8 cellular contexts compared by ENCODE assay signal in the genomic region with DNA sequence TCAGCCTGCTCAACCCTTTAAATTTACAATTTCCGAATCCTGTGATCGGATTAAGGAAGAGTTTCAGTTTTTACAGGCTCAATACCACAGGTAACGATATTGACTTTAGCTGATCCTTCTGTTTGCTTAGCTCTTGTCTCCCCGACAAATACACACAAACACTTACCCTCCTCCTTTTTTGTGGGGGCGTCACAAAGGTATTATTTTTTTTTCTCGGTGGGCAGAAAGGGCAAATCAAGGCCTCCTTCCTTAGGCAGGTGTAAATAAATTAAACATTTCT. TPM values are rescaled to one million over a fixed set of nuclear protein-coding genes. Genes with fewer than 3 reads are reported as not detected.
DNase-seq lines count a peak whose midpoint lies in the region; ATAC-seq and TF ChIP-seq lines count a peak whose summit lies in the region.

No MANE protein-coding gene starts in this region.

- POLR2A ChIA-PET in CD8-positive, alpha-beta T cell (lab: Charles Lee) = interaction anchor here (0.6 to 1.1 kb wide), 5 partner anchors 9 to 103 kb away, joined by 3 to 4 read pairs (median 3); no protein-coding TSS in a partner anchor

- H3K79me2 ChIP-seq in Karpas-422 (ENCODE audit: low read length) (peaks cover 60% of the 10 kb centered on the region), neural cell (replicated peaks; ENCODE audit: insufficient read depth, low read length) (peaks cover 57% of the 10 kb centered on the region)

- peak overlapping the region; percentile 82 for H3K9ac ChIP-seq in Karpas-422 (ENCODE audit: low read length)
- peak overlapping the region; percentile 81 to 94 for H3K9ac ChIP-seq in duodenal mucosa (ENCODE audit: low read depth in 1 of 2, low read length in 2 of 2)
- peak overlapping the region; percentile 83 for H3K9ac ChIP-seq in neural cell (ENCODE audit: low read length)

- no peaks in the 10 kb centered on the region for H3K27me3 ChIP-seq in CD8-positive, alpha-beta T cell (ENCODE audit: insufficient read depth, low read length)
- no peaks in the 10 kb centered on the region for H3K27me3 ChIP-seq in Karpas-422 (ENCODE audit: low read length)
- H3K27me3 ChIP-seq in duodenal mucosa (ENCODE audit: control insufficient read depth in 1 of 2, insufficient read depth in 2 of 2, low read length in 2 of 2) = peaks cover 4 to 9% of the 10 kb centered on the region in 2 donors
- no peaks in the 10 kb centered on the region for H3K27me3 ChIP-seq in neural cell (ENCODE audit: insufficient read depth, low read depth, low read length)

- H3K27ac ChIP-seq in CD8-positive, alpha-beta T cell (ENCODE audit: low read depth, low read length) = peak overlapping the region; percentile 92
- H3K27ac ChIP-seq in Karpas-422 (ENCODE audit: low read length) (peak overlapping the region; percentile 94), duodenal mucosa (ENCODE audit: low read depth, low read length) (no peak overlapping the region), neural cell (ENCODE audit: low read length) (peak overlapping the region; percentile 79)

- no peak for DNase-seq in CD8-positive, alpha-beta T cell
- peak; percentile 50 for DNase-seq in Karpas-422
- no peak for DNase-seq in SK-N-DZ (ENCODE audit: low spot score)
- DNase-seq in activated CD8-positive, alpha-beta memory T cell treated with anti-CD3 and anti-CD28 coated beads, Interleukin-2, amount 50 U/mL, for 4 hours = no peak
- DNase-seq in hippocampal formation (lab: John Stamatoyannopoulos, UW) = no peak

- H3K9me3 ChIP-seq in CD8-positive, alpha-beta T cell (ENCODE audit: low read length) = no peaks in the 10 kb centered on the region
- no peaks in the 10 kb centered on the region for H3K9me3 ChIP-seq in Karpas-422 (ENCODE audit: low read length)
- H3K9me3 ChIP-seq in duodenal mucosa (ENCODE audit: control insufficient read depth in 1 of 2, low read length in 2 of 2) = no peaks in the 10 kb centered on the region
- no peaks in the 10 kb centered on the region for H3K9me3 ChIP-seq in neural cell (ENCODE audit: low read length)

- intact Hi-C loops in CD8-positive, alpha-beta T cell (cut with DNase I, micrococcal nuclease) = loop anchor here (2.0 to 5.0 kb wide), 5 partner anchors 49 to 1276 kb away; a partner anchor contains a TSS

- H3K27me3 Mint-ChIP-seq in CD8-positive, alpha-beta T cell (ENCODE audit: low read depth) = no peaks in the 10 kb centered on the region

- peak overlapping the region; percentile 94 for H3K27ac Mint-ChIP-seq in CD8-positive, alpha-beta T cell

- peak overlapping the region; percentile 79 for H3K4me2 ChIP-seq in Karpas-422 (ENCODE audit: low read depth, low read length, poor library complexity, severe bottlenecking)
- H3K4me2 ChIP-seq in neural cell (ENCODE audit: low read length) = peak overlapping the region; percentile 93

- peak overlapping the region; percentile 89 for H3K4me3 Mint-ChIP-seq in CD8-positive, alpha-beta T cell

- peaks cover 4% of the 10 kb centered on the region for H3F3A ChIP-seq in neural cell (ENCODE audit: insufficient read depth, low read length, poor library complexity, severe bottlenecking)

- H3K4me3 ChIP-seq in CD8-positive, alpha-beta T cell (ENCODE audit: low read depth, low read length) = peak overlapping the region; percentile 56
- H3K4me3 ChIP-seq in Karpas-422 (ENCODE audit: low read length) (peak overlapping the region; percentile 70), duodenal mucosa (ENCODE audit: low read depth in 1 of 2, low read length in 2 of 2) (peak overlapping the region; percentile 80 to 96), neural cell (ENCODE audit: low read length) (peak overlapping the region; percentile 81)

- H3K9me2 ChIP-seq in Karpas-422 (replicated peaks; ENCODE audit: insufficient read depth, low read length) = no peaks in the 10 kb centered on the region
- H3K9me2 ChIP-seq in neural cell (ENCODE audit: insufficient read depth, low read length) = no peaks in the 10 kb centered on the region

- TF ChIP-seq CTCF in CD8-positive, alpha-beta T cell (IDR thresholded peaks at IDR 0.05) = no peak
- no peak for TF ChIP-seq CTCF in neural cell (IDR thresholded peaks at IDR 0.05; ENCODE audit: poor library complexity, severe bottlenecking)

- TF ChIP-seq EP300 in neural cell (conservative IDR thresholded peaks at IDR 0.05; ENCODE audit: poor library complexity, severe bottlenecking) = no peak

- CTCF ChIA-PET in CD8-positive, alpha-beta T cell (lab: Charles Lee) = no interaction called here

- no peaks in the 10 kb centered on the region for H4K20me1 ChIP-seq in Karpas-422 (ENCODE audit: insufficient read depth, low read depth, low read length)
- no peaks in the 10 kb centered on the region for H4K20me1 ChIP-seq in neural cell (ENCODE audit: insufficient read depth)

- peaks cover 51% of the 10 kb centered on the region for H3K4me1 Mint-ChIP-seq in CD8-positive, alpha-beta T cell (ENCODE audit: low read depth)

- H3K36me3 ChIP-seq in CD8-positive, alpha-beta T cell (ENCODE audit: insufficient read depth, low read length) = no peaks in the 10 kb centered on the region
- peaks cover 30% of the 10 kb centered on the region for H3K36me3 ChIP-seq in Karpas-422 (ENCODE audit: insufficient read depth, low read length)
- H3K36me3 ChIP-seq in duodenal mucosa (ENCODE audit: control insufficient read depth in 1 of 2, insufficient read depth in 2 of 2, low read length in 2 of 2) = no peaks in the 10 kb centered on the region
- peaks cover 7% of the 10 kb centered on the region for H3K36me3 ChIP-seq in neural cell (ENCODE audit: insufficient read depth, low read length)

- no peak overlapping the region for H2AFZ ChIP-seq in Karpas-422 (ENCODE audit: low read length)
- no peak overlapping the region for H2AFZ ChIP-seq in neural cell (ENCODE audit: low read depth, low read length)

- peaks cover 18% of the 10 kb centered on the region for H3K36me3 Mint-ChIP-seq in CD8-positive, alpha-beta T cell

- ATAC-seq in CD8-positive, alpha-beta T cell = no peak
- ATAC-seq in HG02798 (IDR thresholded peaks at IDR 0.05; ENCODE audit: poor library complexity, unreplicated experiment) = no peak

- TF ChIP-seq RAD21 in neural cell (conservative IDR thresholded peaks at IDR 0.05) = no peak

- peaks cover 43% of the 10 kb centered on the region for H3K4me1 ChIP-seq in CD8-positive, alpha-beta T cell (ENCODE audit: insufficient read depth, low read length)
- H3K4me1 ChIP-seq in Karpas-422 (ENCODE audit: low read length) (peaks cover 54% of the 10 kb centered on the region), duodenal mucosa (ENCODE audit: control insufficient read depth in 1 of 2, insufficient read depth in 2 of 2, low read length in 2 of 2) (peaks cover 0 to 11% of the 10 kb centered on the region in 2 donors)

- no peaks in the 10 kb centered on the region for H3K9me3 Mint-ChIP-seq in CD8-positive, alpha-beta T cell

TF ChIP-seq in neural cell, 6 proteins besides CTCF, POLR2A, EP300 and RAD21:
- no peak for TF ChIP-seq POLR2AphosphoS5 (IDR thresholded peaks at IDR 0.05)
- no peak for TF ChIP-seq TAF1 (IDR thresholded peaks at IDR 0.05; ENCODE audit: low read depth)
- no peak for TF ChIP-seq MXI1 (conservative IDR thresholded peaks at IDR 0.05; ENCODE audit: poor library complexity, severe bottlenecking)
- no peak for TF ChIP-seq SMC3 (conservative IDR thresholded peaks at IDR 0.05; ENCODE audit: poor library complexity)
- TF ChIP-seq EZH2 (IDR thresholded peaks at IDR 0.05; ENCODE audit: borderline replicate concordance, insufficient read depth, low read length, poor library complexity, severe bottlenecking) = no peak
- TF ChIP-seq, protein P1, sequence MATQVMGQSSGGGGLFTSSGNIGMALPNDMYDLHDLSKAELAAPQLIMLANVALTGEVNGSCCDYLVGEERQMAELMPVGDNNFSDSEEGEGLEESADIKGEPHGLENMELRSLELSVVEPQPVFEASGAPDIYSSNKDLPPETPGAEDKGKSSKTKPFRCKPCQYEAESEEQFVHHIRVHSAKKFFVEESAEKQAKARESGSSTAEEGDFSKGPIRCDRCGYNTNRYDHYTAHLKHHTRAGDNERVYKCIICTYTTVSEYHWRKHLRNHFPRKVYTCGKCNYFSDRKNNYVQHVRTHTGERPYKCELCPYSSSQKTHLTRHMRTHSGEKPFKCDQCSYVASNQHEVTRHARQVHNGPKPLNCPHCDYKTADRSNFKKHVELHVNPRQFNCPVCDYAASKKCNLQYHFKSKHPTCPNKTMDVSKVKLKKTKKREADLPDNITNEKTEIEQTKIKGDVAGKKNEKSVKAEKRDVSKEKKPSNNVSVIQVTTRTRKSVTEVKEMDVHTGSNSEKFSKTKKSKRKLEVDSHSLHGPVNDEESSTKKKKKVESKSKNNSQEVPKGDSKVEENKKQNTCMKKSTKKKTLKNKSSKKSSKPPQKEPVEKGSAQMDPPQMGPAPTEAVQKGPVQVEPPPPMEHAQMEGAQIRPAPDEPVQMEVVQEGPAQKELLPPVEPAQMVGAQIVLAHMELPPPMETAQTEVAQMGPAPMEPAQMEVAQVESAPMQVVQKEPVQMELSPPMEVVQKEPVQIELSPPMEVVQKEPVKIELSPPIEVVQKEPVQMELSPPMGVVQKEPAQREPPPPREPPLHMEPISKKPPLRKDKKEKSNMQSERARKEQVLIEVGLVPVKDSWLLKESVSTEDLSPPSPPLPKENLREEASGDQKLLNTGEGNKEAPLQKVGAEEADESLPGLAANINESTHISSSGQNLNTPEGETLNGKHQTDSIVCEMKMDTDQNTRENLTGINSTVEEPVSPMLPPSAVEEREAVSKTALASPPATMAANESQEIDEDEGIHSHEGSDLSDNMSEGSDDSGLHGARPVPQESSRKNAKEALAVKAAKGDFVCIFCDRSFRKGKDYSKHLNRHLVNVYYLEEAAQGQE (IDR thresholded peaks at IDR 0.05; ENCODE audit: borderline replicate concordance) = no peak

RNA-seq across cellular contexts. Expression of a gene that starts 1.9 kb away (rescaled TPM):
- total RNA-seq in CD8-positive, alpha-beta T cell = 100 to 1,000 TPM; 123 to 124 TPM
- 65.3 TPM in 2 replicates for total RNA-seq in Karpas-422 (2014; rRNA removed; shearing (Covaris generic); ENCODE audit: low replicate concordance)
- polyA plus RNA-seq in neural cell = 143 and 146 TPM in 2 replicates
- 351 and 423 TPM in 2 replicates for polyA minus RNA-seq in neural cell
- polyA plus RNA-seq in SK-N-DZ (2014; cell fraction: cytosol; rRNA removed) = 68.9 and 74.0 TPM in 2 replicates
- 50.8 and 52.3 TPM in 2 replicates for polyA plus RNA-seq in SK-N-DZ (2014; cell fraction: nucleus; rRNA removed)
